ENCODE assay signal across 1 cellular context in genomic region chrX:39774804-39775112, GRCh38.
TF ChIP-seq lines count a peak whose summit lies in the region.

No MANE protein-coding gene starts in this region.

TF ChIP-seq in HepG2, 621 proteins besides CTCF, POLR2A, EP300 and RAD21:
- no peak for TF ChIP-seq ZNF501 (CRISPR knock-in tag; IDR thresholded peaks at IDR 0.05)
- 0 out of 2 replicates have a peak, but pooled peaks have one; percentile 29 for TF ChIP-seq CEBPB (IDR thresholded peaks at IDR 0.05; ENCODE audit: borderline replicate concordance, low read depth, low read length)
